ENCODE assay signal across 26 cellular contexts in genomic region chr17:58902312-58902711, GRCh38.
"Had no signal": no experiment of that assay in that cellular context is flagged by ENCODE, and none has a peak within 500 bp of the region (broad histone marks: within the 10 kb centered on the region; RNA-seq: fewer than 3 reads in every experiment).

No MANE protein-coding gene starts in this region.

- H3K36me3 ChIP-seq: stomach, suprapubic skin, thoracic aorta, thyroid gland, tibial artery, tibial nerve, transverse colon, upper lobe of left lung, upper lobe of right lung, uterus, vagina had no signal

- H3K27ac ChIP-seq: stomach, suprapubic skin, testis, thoracic aorta, thyroid gland, tibial artery, tibial nerve, transverse colon, upper lobe of left lung, upper lobe of right lung, uterus, vagina had no signal

- H3K9me3 ChIP-seq: testis, thyroid gland, uterus had no signal

- H3K4me1 ChIP-seq: stomach, suprapubic skin, testis, thyroid gland, tibial artery, tibial nerve, transverse colon, upper lobe of left lung, upper lobe of right lung, uterus, vagina had no signal

- H3K4me3 ChIP-seq: stomach, suprapubic skin, testis, thoracic aorta, thyroid gland, tibial artery, tibial nerve, transverse colon, upper lobe of left lung, upper lobe of right lung, uterus, vagina had no signal

- DNase-seq: stimulated activated CD4-positive, alpha-beta T cell treated with anti-CD3 and anti-CD28 coated beads, Interleukin-2, amount 100 ng/mL, for 48 hours; stimulated activated CD4-positive, alpha-beta T cell treated with anti-CD3 and anti-CD28 coated beads, Interleukin-4, amount 100 ng/mL, for 1 hour; stimulated activated CD4-positive, alpha-beta T cell treated with anti-CD3 and anti-CD28 coated beads, Interleukin-4, amount 100 ng/mL, for 24 hours; stimulated activated CD4-positive, alpha-beta T cell treated with anti-CD3 and anti-CD28 coated beads, Interleukin-4, amount 100 ng/mL, for 4 hours; stimulated activated CD8-positive, alpha-beta memory T cell treated with anti-CD3 and anti-CD28 coated beads, Interleukin-4, amount 100 ng/mL, for 48 hours; stimulated activated naive B cell treated with anti-CD40 and anti-IgM and Interleukin-4, amounts not matched to agents 10 μg/mL and 1 μg/mL and 100 μg/mL, for 72 hours; stimulated activated naive CD4-positive, alpha-beta T cell; stimulated activated naive CD4-positive, alpha-beta T cell treated with Interleukin-2 at 50 U/mL for 16 hours; stimulated activated naive CD8-positive, alpha-beta T cell treated with anti-CD3 and anti-CD28 coated beads, Interleukin-15, amount 100 ng/mL, for 72 hours; stimulated activated naive CD8-positive, alpha-beta T cell treated with anti-CD3 and anti-CD28 coated beads, Interleukin-15, Interleukin-2, amounts not matched to agents 100 U/mL and 50 U/mL, for 24 hours; stomach; substantia nigra; testis; thyroid gland; tibial artery; transverse colon; trophoblast cell; upper lobe of left lung; upper lobe of right lung; uterus had no signal

- ATAC-seq: stimulated activated effector memory CD8-positive, alpha-beta T cell treated with anti-CD3 and anti-CD28 coated beads, Interleukin-12 subunit alpha, Interleukin-12 subunit beta, amount 100 ng/mL, for 72 hours; stimulated activated memory B cell treated with anti-CD40 and anti-IgM and Interleukin-4, amounts not matched to agents 10 μg/mL and 1 μg/mL and 100 μg/mL, for 72 hours; stimulated activated naive B cell treated with anti-CD40 and anti-IgM and Interleukin-4, amounts not matched to agents 10 μg/mL and 1 μg/mL and 100 μg/mL, for 72 hours; stimulated activated naive CD8-positive, alpha-beta T cell treated with anti-CD3 and anti-CD28 coated beads, Interleukin-15, amount 100 ng/mL, for 72 hours; stimulated activated naive CD8-positive, alpha-beta T cell treated with anti-CD3 and anti-CD28 coated beads, Interleukin-15, Interleukin-2, amounts not matched to agents 100 U/mL and 50 U/mL, for 24 hours; upper lobe of right lung had no signal

- H3K27me3 ChIP-seq: stomach, suprapubic skin, testis, thyroid gland, tibial artery, tibial nerve, transverse colon, upper lobe of left lung, upper lobe of right lung, uterus, vagina had no signal
